8 cellular contexts compared by ENCODE assay signal in the genomic region with DNA sequence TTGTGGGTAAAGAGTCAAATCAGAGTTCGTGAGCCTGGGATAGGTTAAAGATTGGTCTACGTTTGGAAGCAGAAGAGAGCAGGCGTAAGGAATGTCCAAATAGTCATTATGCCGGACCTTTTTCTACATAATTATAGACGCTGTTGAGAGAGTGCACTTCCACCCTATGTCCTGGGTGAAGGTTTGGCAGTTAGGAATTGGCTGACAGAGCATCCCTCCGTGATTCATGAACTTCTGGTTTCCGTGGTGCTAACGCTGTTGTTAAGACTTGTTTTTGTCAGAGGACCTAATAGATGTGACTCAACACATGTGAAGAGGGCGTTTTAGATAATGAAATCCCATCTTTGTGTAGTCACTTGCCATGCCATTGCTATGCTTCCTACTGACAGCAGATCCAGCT. TPM values are rescaled to one million over a fixed set of nuclear protein-coding genes. Genes with fewer than 3 reads are reported as not detected.
DNase-seq lines count a peak whose midpoint lies in the region; ATAC-seq, FAIRE-seq and TF ChIP-seq lines count a peak whose summit lies in the region.

No MANE protein-coding gene starts in this region.

- FAIRE-seq in GM19239 (lab: Jason Lieb, UNC) = peak; percentile 33

- intact Hi-C loops in PC-9 (cut with micrococcal nuclease; ENCODE audit: unreplicated experiment) (loop anchor here (5.0 kb wide), 1 partner anchor 134 kb away; no protein-coding TSS in a partner anchor), colonic mucosa (cut with DNase I) (loop anchor here (10.0 kb wide), 1 partner anchor 774 kb away; the partner anchor contains the start of gene CCDC174), mucosa of descending colon (cut with DNase I, micrococcal nuclease) (no loop called here), vagina (cut with DNase I) (no loop called here)

- no TSS peak for BruUV-seq in PC-9 (replicated peaks; lab: Mats Ljungman, UMichigan)

- H3K4me2 ChIP-seq in PC-9 = peak overlapping the region; percentile 93

- peak overlapping the region in 1 of 2 donors; percentile 92 for H3K9ac ChIP-seq in colonic mucosa (ENCODE audit: low read depth in 2 of 2, low read length in 2 of 2)

- POLR2A ChIA-PET in PC-9 (lab: Charles Lee; ENCODE audit: unreplicated experiment) = no interaction called here

- H4K20me1 ChIP-seq in PC-9 (ENCODE audit: insufficient read depth) = peaks cover 23% of the 10 kb centered on the region

- TF ChIP-seq CTCF in PC-9 (conservative IDR thresholded peaks at IDR 0.05) = no peak
- TF ChIP-seq CTCF in colonic mucosa (IDR thresholded peaks at IDR 0.05) = no peak
- TF ChIP-seq CTCF in mucosa of descending colon (IDR thresholded peaks at IDR 0.05) = no peak
- TF ChIP-seq CTCF in vagina (IDR thresholded peaks at IDR 0.05) = no peak

- no peaks in the 10 kb centered on the region for H3K27me3 ChIP-seq in PC-9 (ENCODE audit: insufficient read depth, low read depth)
- no peaks in the 10 kb centered on the region for H3K27me3 ChIP-seq in colonic mucosa
- no peaks in the 10 kb centered on the region for H3K27me3 ChIP-seq in vagina

- no peak for DNase-seq in GM19239 (ENCODE audit: insufficient read length, low spot score)
- DNase-seq in PC-9 = peak in 1 of 2 experiments; percentile 41
- no peak for DNase-seq in colonic mucosa
- DNase-seq in mucosa of descending colon = no peak
- no peak for DNase-seq in vagina (ENCODE audit: extremely low spot score in 2 of 2)
- no peak for DNase-seq in DMS114 treated with DMSO at 0.1 percent for 48 hours (lab: John Stamatoyannopoulos, UW; ENCODE audit: unreplicated experiment)
- DNase-seq in NCI-H2081 treated with DMSO at 0.1 percent for 48 hours (lab: John Stamatoyannopoulos, UW) = no peak

- H2AFZ ChIP-seq in PC-9 = 0 out of 2 replicates have a peak overlapping the region, but pooled peaks have one; percentile 99

- peaks cover 28% of the 10 kb centered on the region; the same call in 1 of the 2 replicates for H3K36me3 ChIP-seq in PC-9 (ENCODE audit: low read depth)
- peaks cover 11% of the 10 kb centered on the region for H3K36me3 ChIP-seq in colonic mucosa
- no peaks in the 10 kb centered on the region for H3K36me3 ChIP-seq in mucosa of descending colon (ENCODE audit: low read depth)
- peaks cover 0 to 24% of the 10 kb centered on the region in 2 donors for H3K36me3 ChIP-seq in vagina

- CTCF ChIA-PET in PC-9 (lab: Charles Lee) = no interaction called here

- H3K4me1 ChIP-seq in PC-9 (replicated peaks; ENCODE audit: insufficient read depth) = peaks cover 20% of the 10 kb centered on the region
- peaks cover 6% of the 10 kb centered on the region for H3K4me1 ChIP-seq in colonic mucosa
- H3K4me1 ChIP-seq in mucosa of descending colon (ENCODE audit: low read depth) = peaks cover 9% of the 10 kb centered on the region
- H3K4me1 ChIP-seq in vagina = peaks cover 57% of the 10 kb centered on the region

- peak; percentile 33 for ATAC-seq in mucosa of descending colon
- ATAC-seq in HG03521 (IDR thresholded peaks at IDR 0.05; ENCODE audit: unreplicated experiment) = no peak

- H3K4me3 ChIP-seq in PC-9 (peak overlapping the region; percentile 96), colonic mucosa (peak overlapping the region; percentile 91), mucosa of descending colon (no peak overlapping the region), vagina (peak overlapping the region; percentile 84 to 87)

- peaks cover 64% of the 10 kb centered on the region for H3K79me2 ChIP-seq in PC-9 (ENCODE audit: low read depth)

- H3K9me2 ChIP-seq in PC-9 (ENCODE audit: insufficient read depth) = no peaks in the 10 kb centered on the region

- H3F3A ChIP-seq in PC-9 (ENCODE audit: insufficient read depth, low read depth) = no peaks in the 10 kb centered on the region

- no peak for TF ChIP-seq POLR2A in vagina (IDR thresholded peaks at IDR 0.05)

- H3K9me3 ChIP-seq in PC-9 (ENCODE audit: insufficient read depth, low read depth) (no peaks in the 10 kb centered on the region), colonic mucosa (no peaks in the 10 kb centered on the region), mucosa of descending colon (no peaks in the 10 kb centered on the region), vagina (no peaks in the 10 kb centered on the region)

- H3K27ac ChIP-seq in PC-9 = no peak overlapping the region
- no peak overlapping the region for H3K27ac ChIP-seq in colonic mucosa
- peak overlapping the region; percentile 82 for H3K27ac ChIP-seq in vagina

RNA-seq across cellular contexts. Expression of gene EAF1, which starts 1.1 kb away (rescaled TPM):
- total RNA-seq in PC-9 (2021) (15.8 and 16.4 TPM in 2 replicates), colonic mucosa (10 to 100 TPM; 24.9 to 28.0 TPM), mucosa of descending colon (10 to 100 TPM; 15.6 to 23.4 (median 21.3) TPM), vagina (15.7 TPM)

RNA-seq across cellular contexts. Expression of gene METTL6, which starts 1.2 kb away (rescaled TPM):
- total RNA-seq in PC-9 (2021) = 14.2 and 17.2 TPM in 2 replicates
- total RNA-seq in colonic mucosa = 10 to 100 TPM in 1 of 2 donors, 1 to 10 TPM in 1; 8.8 to 11.4 TPM
- 10 to 100 TPM; 10.1 to 13.7 (median 10.1) TPM for total RNA-seq in mucosa of descending colon
- total RNA-seq in vagina = 13.8 TPM

Comparison
In these comparisons a context has a peak if more than half of its experiments do, and no peak if none do; other contexts are left out.
1. intact Hi-C loops: an anchor here in PC-9 (5.0 kb wide) and colonic mucosa (10.0 kb wide); none called in mucosa of descending colon and vagina.